Comparison of ENCODE assay signal across 21 cellular contexts in genomic region chrX:67777148-67777547, GRCh38.
DNase-seq lines count a peak whose midpoint lies in the region; ATAC-seq, FAIRE-seq and TF ChIP-seq lines count a peak whose summit lies in the region.
"Had no signal": no experiment of that assay in that cellular context is flagged by ENCODE, and none has a peak within 500 bp of the region (broad histone marks: within the 10 kb centered on the region; RNA-seq: fewer than 3 reads in every experiment).

No MANE protein-coding gene starts in this region.

- H3K9me3 ChIP-seq in heart left ventricle (peaks cover 0 to 7% (median 0%) of the 10 kb centered on the region in 12 donors), A549 (no peaks in the 10 kb centered on the region), psoas muscle (no peaks in the 10 kb centered on the region)

- intact Hi-C loops in Right ventricle myocardium superior (cut with DNase I) (no loop called here), heart left ventricle (cut with DNase I) (loop anchor here in 2 of 10 donors (5.0 to 10.0 kb wide), 2 partner anchors 52 to 55 kb away; no protein-coding TSS in a partner anchor), psoas muscle (cut with DNase I) (loop anchor here in 1 of 2 donors (5.0 kb wide), 1 partner anchor 50 kb away; no protein-coding TSS in a partner anchor)

- CTCF ChIA-PET in A549 (lab: Yijun Ruan, JAX) = no interaction called here

- H3K4me3 Mint-ChIP-seq in T-helper 2 cell treated with Interferon-gamma antibody and Interleukin-4, amounts not matched to agents 5 μg/mL and 100 μg/mL, for 36 hours = no peak overlapping the region
- H3K4me3 Mint-ChIP-seq in activated naive CD8-positive, alpha-beta T cell treated with anti-CD3 and anti-CD28 coated beads for 36 hours = no peak overlapping the region
- H3K4me3 Mint-ChIP-seq: GM23338, H9 had no signal

- peak; percentile 32 for FAIRE-seq in A549 (lab: Jason Lieb, UNC)
- FAIRE-seq: GM12891, GM18507 had no signal

- TF ChIP-seq EP300 in A549 (IDR thresholded peaks at IDR 0.05) = no peak

- H3K27me3 ChIP-seq in heart left ventricle = no peaks in the 10 kb centered on the region
- no peaks in the 10 kb centered on the region for H3K27me3 ChIP-seq in psoas muscle (ENCODE audit: insufficient read depth in 3 of 3, low read length in 2 of 3)

- no peak overlapping the region for H3K4me2 ChIP-seq in A549
- H3K4me2 ChIP-seq: GM23338 had no signal

- no peaks in the 10 kb centered on the region for H3K9me3 Mint-ChIP-seq in T-helper 2 cell treated with Interferon-gamma antibody and Interleukin-4, amounts not matched to agents 5 μg/mL and 100 μg/mL, for 36 hours
- peaks cover 9% of the 10 kb centered on the region for H3K9me3 Mint-ChIP-seq in activated naive CD8-positive, alpha-beta T cell treated with anti-CD3 and anti-CD28 coated beads for 36 hours
- H3K9me3 Mint-ChIP-seq: GM23338 had no signal

- DNase-seq in Right ventricle myocardium superior (no peak), heart left ventricle (no peak), A549 (ENCODE audit: low read depth in 1 of 2, low spot score in 1 of 2) (no peak), LHCN-M2 (ENCODE audit: low read depth) (peak; percentile 2), psoas muscle (no peak), SKM-1 treated with dmso at 0.1 percent for 144 hours (lab: John Stamatoyannopoulos, UW; ENCODE audit: unreplicated experiment) (no peak)
- no peak for DNase-seq in T-helper 2 cell treated with Interferon-gamma antibody and Interleukin-4, amounts not matched to agents 5 μg/mL and 100 μg/mL, for 36 hours (ENCODE audit: low spot score)
- DNase-seq in activated naive CD8-positive, alpha-beta T cell treated with anti-CD3 and anti-CD28 coated beads for 36 hours = no peak
- DNase-seq: 8988T; C1 segment of cervical spinal cord; Calu3; CD4-positive, alpha-beta memory T cell; COR-L47; DMS53; DMS79 treated with DMSO at 0.1 percent for 48 hours; GF-D8; H9 had no signal

- no peak for TF ChIP-seq RAD21 in A549 (conservative IDR thresholded peaks at IDR 0.05 in 1 of 2, IDR thresholded peaks at IDR 0.05 in 1 of 2)

- H3K27ac ChIP-seq in heart left ventricle (no peak overlapping the region), A549 (no peak overlapping the region), psoas muscle (peak overlapping the region; percentile 64)

- no peaks in the 10 kb centered on the region for H3K4me1 Mint-ChIP-seq in T-helper 2 cell treated with Interferon-gamma antibody and Interleukin-4, amounts not matched to agents 5 μg/mL and 100 μg/mL, for 36 hours (ENCODE audit: low read depth)
- H3K4me1 Mint-ChIP-seq in activated naive CD8-positive, alpha-beta T cell treated with anti-CD3 and anti-CD28 coated beads for 36 hours = peaks cover 2% of the 10 kb centered on the region
- H3K4me1 Mint-ChIP-seq: CD4-positive, alpha-beta memory T cell; GM23338; H9 had no signal

- H3K27ac Mint-ChIP-seq in T-helper 2 cell treated with Interferon-gamma antibody and Interleukin-4, amounts not matched to agents 5 μg/mL and 100 μg/mL, for 36 hours = no peak overlapping the region
- H3K27ac Mint-ChIP-seq in activated naive CD8-positive, alpha-beta T cell treated with anti-CD3 and anti-CD28 coated beads for 36 hours = no peak overlapping the region
- H3K27ac Mint-ChIP-seq: CD4-positive, alpha-beta memory T cell; GM23338; H9 had no signal

- TF ChIP-seq CTCF in heart left ventricle (IDR thresholded peaks at IDR 0.05) (no peak), A549 (IDR thresholded peaks at IDR 0.05) (no peak), psoas muscle (IDR thresholded peaks at IDR 0.05) (no peak)

- H3K4me3 ChIP-seq in heart left ventricle (no peak overlapping the region), A549 (no peak overlapping the region), psoas muscle (no peak overlapping the region)
- H3K4me3 ChIP-seq: GM23338 had no signal

- POLR2A ChIA-PET in A549 (lab: Yijun Ruan, JAX) = no interaction called here

- no peaks in the 10 kb centered on the region for H3K36me3 Mint-ChIP-seq in T-helper 2 cell treated with Interferon-gamma antibody and Interleukin-4, amounts not matched to agents 5 μg/mL and 100 μg/mL, for 36 hours (ENCODE audit: low read depth)
- no peaks in the 10 kb centered on the region for H3K36me3 Mint-ChIP-seq in activated naive CD8-positive, alpha-beta T cell treated with anti-CD3 and anti-CD28 coated beads for 36 hours
- H3K36me3 Mint-ChIP-seq: CD4-positive, alpha-beta memory T cell had no signal

- TF ChIP-seq POLR2A in heart left ventricle (IDR thresholded peaks at IDR 0.05) (no peak), A549 (IDR thresholded peaks at IDR 0.05; ENCODE audit: low read length) (no peak)

- no peaks in the 10 kb centered on the region for H3K27me3 Mint-ChIP-seq in T-helper 2 cell treated with Interferon-gamma antibody and Interleukin-4, amounts not matched to agents 5 μg/mL and 100 μg/mL, for 36 hours (ENCODE audit: low read depth)
- no peaks in the 10 kb centered on the region for H3K27me3 Mint-ChIP-seq in activated naive CD8-positive, alpha-beta T cell treated with anti-CD3 and anti-CD28 coated beads for 36 hours
- H3K27me3 Mint-ChIP-seq: CD4-positive, alpha-beta memory T cell had no signal

- peaks cover 0 to 36% (median 19%) of the 10 kb centered on the region in 12 donors for H3K4me1 ChIP-seq in heart left ventricle
- 0 out of 3 replicates have a peak, but pooled peaks cover 8% of the 10 kb centered on the region for H3K4me1 ChIP-seq in A549
- H3K4me1 ChIP-seq in psoas muscle = peaks cover 21% of the 10 kb centered on the region

- ATAC-seq in Right ventricle myocardium superior (ENCODE audit: poor library complexity) (peak; percentile 45), heart left ventricle (no peak), A549 (no peak), psoas muscle (peak in 2 of 4 donors; percentile 44 to 53)
- ATAC-seq: GM23338, HCT116 had no signal

- H3K36me3 ChIP-seq in heart left ventricle (no peaks in the 10 kb centered on the region), psoas muscle (ENCODE audit: insufficient read depth in 1 of 2, low read depth in 1 of 2) (no peaks in the 10 kb centered on the region)

TF ChIP-seq in A549, 52 proteins besides CTCF, POLR2A, EP300 and RAD21:
- TF ChIP-seq HDAC2 (IDR thresholded peaks at IDR 0.05) = no peak
- no peak for TF ChIP-seq HOXB5 (CRISPR knock-in tag; IDR thresholded peaks at IDR 0.05)
- TF ChIP-seq NR3C1 (IDR thresholded peaks at IDR 0.05) = no peak
- no peak for TF ChIP-seq SMC3 (IDR thresholded peaks at IDR 0.05)
- TF ChIP-seq HOXB13 (CRISPR knock-in tag; IDR thresholded peaks at IDR 0.05; ENCODE audit: low read depth) = no peak
- TF ChIP-seq EHMT2 (IDR thresholded peaks at IDR 0.05; ENCODE audit: low read depth) = no peak
- no peak for TF ChIP-seq KDM1A (IDR thresholded peaks at IDR 0.05; ENCODE audit: low read depth)
- TF ChIP-seq JUNB (IDR thresholded peaks at IDR 0.05) = no peak
- TF ChIP-seq RFX5 (IDR thresholded peaks at IDR 0.05) = no peak
- no peak for TF ChIP-seq EHF (CRISPR knock-in tag; IDR thresholded peaks at IDR 0.05)
- no peak for TF ChIP-seq RCOR1 (IDR thresholded peaks at IDR 0.05; ENCODE audit: low read depth, low read length)
- TF ChIP-seq POLR2AphosphoS2 (conservative IDR thresholded peaks at IDR 0.05; ENCODE audit: low read length) = no peak
- TF ChIP-seq REST (IDR thresholded peaks at IDR 0.05) = no peak
- no peak for TF ChIP-seq ZNF302 (CRISPR knock-in tag; IDR thresholded peaks at IDR 0.05)
- no peak for TF ChIP-seq CEBPB (IDR thresholded peaks at IDR 0.05)
- no peak for TF ChIP-seq MAFK (IDR thresholded peaks at IDR 0.05; ENCODE audit: partially characterized antibody)
- no peak for TF ChIP-seq ZSCAN20 (CRISPR knock-in tag; IDR thresholded peaks at IDR 0.05)
- TF ChIP-seq GATA3 (IDR thresholded peaks at IDR 0.05; ENCODE audit: borderline replicate concordance) = no peak
- TF ChIP-seq RNF2 (IDR thresholded peaks at IDR 0.05; ENCODE audit: borderline replicate concordance, low read depth) = no peak
- TF ChIP-seq NPAS2 (CRISPR knock-in tag; IDR thresholded peaks at IDR 0.05; ENCODE audit: borderline replicate concordance) = no peak
